Comparison of ENCODE assay signal across 10 cellular contexts in genomic region chr1:21906173-21907078, GRCh38. TPM values are rescaled to one million over a fixed set of nuclear protein-coding genes. Genes with fewer than 3 reads are reported as not detected.
DNase-seq lines count a peak whose midpoint lies in the region; TF ChIP-seq lines count a peak whose summit lies in the region.
"Had no signal": no experiment of that assay in that cellular context is flagged by ENCODE, and none has a peak within 500 bp of the region (broad histone marks: within the 10 kb centered on the region; RNA-seq: fewer than 3 reads in every experiment).

No MANE protein-coding gene starts in this region.

- H3F3A ChIP-seq in GM23248 (ENCODE audit: insufficient read depth) = peaks cover 67% of the 10 kb centered on the region

- no peaks in the 10 kb centered on the region for H3K9me3 ChIP-seq in GM23248 (ENCODE audit: low read depth)
- H3K9me3 ChIP-seq in colonic mucosa = no peaks in the 10 kb centered on the region
- H3K9me3 ChIP-seq: neutrophil had no signal

- no peaks in the 10 kb centered on the region for H4K20me1 ChIP-seq in GM23248 (ENCODE audit: insufficient read depth)

- H3K4me2 ChIP-seq in GM23248 (ENCODE audit: unreplicated experiment) = peak overlapping the region; percentile 12

- no peaks in the 10 kb centered on the region for H3K9me2 ChIP-seq in GM23248 (ENCODE audit: insufficient read depth)

- WGBS in GM23248 (ENCODE audit: low coverage in 1 of 2, low lambda C conversion rate in 2 of 2, missing lambda C conversion rate in 2 of 2), 2 experiments = 36 to 39% methylated on average over 19 to 21 of the region's 21 CpGs

- H3K4me1 ChIP-seq in GM23248 (ENCODE audit: insufficient read depth) (peaks cover 65% of the 10 kb centered on the region), colonic mucosa (peaks cover 28% of the 10 kb centered on the region)

- no peak for TF ChIP-seq CTCF in colonic mucosa (IDR thresholded peaks at IDR 0.05)

- in situ Hi-C loops in GM23248 (cut with MboI) = no loop called here

- peak overlapping the region; percentile 96 for H3K27ac ChIP-seq in GM23248
- H3K27ac ChIP-seq in colonic mucosa = peak overlapping the region; percentile 50
- H3K27ac ChIP-seq: neutrophil had no signal

- H3K27me3 ChIP-seq in GM23248 (replicated peaks; ENCODE audit: insufficient read depth) (no peaks in the 10 kb centered on the region), colonic mucosa (no peaks in the 10 kb centered on the region)
- H3K27me3 ChIP-seq: neutrophil had no signal

- peak; percentile 94 for DNase-seq in GM23248
- DNase-seq in colonic mucosa = peak; percentile 56
- DNase-seq in iris pigment epithelial cell (ENCODE audit: low read depth) = peak; percentile 80
- DNase-seq in skeletal muscle cell (ENCODE audit: low read depth) = peak; percentile 67
- DNase-seq in DMS79 (lab: John Stamatoyannopoulos, UW) = no peak
- DNase-seq in A172 (ENCODE audit: low spot score) = no peak
- DNase-seq in NAMALWA (ENCODE audit: low spot score) = no peak
- DNase-seq in activated CD4-positive, alpha-beta T cell treated with anti-CD3 and anti-CD28 coated beads for 48 hours = no peak

- peak overlapping the region; percentile 84 for H3K9ac ChIP-seq in GM23248
- H3K9ac ChIP-seq in colonic mucosa (ENCODE audit: low read depth in 2 of 2, low read length in 2 of 2) = no peak overlapping the region

- H3K4me3 ChIP-seq in GM23248 (no peak overlapping the region), colonic mucosa (no peak overlapping the region), skeletal muscle cell (ENCODE audit: low read depth, low read length) (no peak overlapping the region)

- H3K36me3 ChIP-seq in GM23248 (ENCODE audit: low read depth) (peaks cover 5% of the 10 kb centered on the region; the same call in 1 of the 2 replicates), colonic mucosa (no peaks in the 10 kb centered on the region)
- H3K36me3 ChIP-seq: neutrophil had no signal

- H2AFZ ChIP-seq in GM23248 = no peak overlapping the region

- intact Hi-C loops in colonic mucosa (cut with DNase I) = no loop called here

- peaks cover 98% of the 10 kb centered on the region for H3K79me2 ChIP-seq in GM23248 (ENCODE audit: insufficient read depth)

RNA-seq across cellular contexts. Expression of gene HSPG2, which starts 30.7 kb away (rescaled TPM):
- total RNA-seq in GM23248 (2014; rRNA removed; shearing (Covaris generic)) = 407 and 458 TPM in 2 replicates
- polyA plus RNA-seq in GM23248 (2016; fragmentation: Nextera tagmentation; extraction: Ambion mirVana) = 123 and 126 TPM in 2 replicates
- total RNA-seq in colonic mucosa = 100 to 1,000 TPM; 148 to 152 TPM
- total RNA-seq in A172 (2014; rRNA removed; shearing (Covaris generic)) = 17.9 and 18.3 TPM in 2 replicates
- polyA plus RNA-seq: CD14-positive monocyte had no signal

Comparison
In these comparisons a context has a peak if more than half of its experiments do, and no peak if none do; other contexts are left out.
1. DNase-seq: peak in GM23248 (single experiment), colonic mucosa (single experiment), iris pigment epithelial cell (single experiment) and skeletal muscle cell (single experiment); none in DMS79 (single experiment), A172 (single experiment), NAMALWA (single experiment) and activated CD4-positive, alpha-beta T cell treated with anti-CD3 and anti-CD28 coated beads for 48 hours (single experiment).